ENCODE assay signal across 15 cellular contexts in the genomic region with DNA sequence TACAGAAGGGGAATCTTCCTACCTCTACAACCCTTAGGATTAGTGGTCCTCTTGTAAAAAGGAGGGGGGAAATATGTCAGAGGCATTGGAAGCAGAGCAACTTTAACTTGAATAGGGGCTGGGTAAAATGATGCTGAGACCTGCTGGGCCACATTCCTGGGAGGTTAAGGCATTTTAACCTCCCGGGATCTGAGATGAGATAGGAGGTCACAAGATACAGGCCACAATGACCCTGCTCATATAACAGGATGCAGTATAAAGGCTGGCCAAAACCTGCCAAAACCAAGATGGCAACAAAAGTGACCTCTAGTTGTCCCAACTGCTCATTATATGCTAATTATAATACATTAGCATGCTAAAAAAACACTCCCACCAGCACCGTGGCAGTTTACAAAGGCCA. TPM values are rescaled to one million over a fixed set of nuclear protein-coding genes. Genes with fewer than 3 reads are reported as not detected.
"Had no signal": no experiment of that assay in that cellular context is flagged by ENCODE, and none has a peak within 500 bp of the region (broad histone marks: within the 10 kb centered on the region; RNA-seq: fewer than 3 reads in every experiment).

No MANE protein-coding gene starts in this region.

- H3K36me3 Mint-ChIP-seq: activated naive CD4-positive, alpha-beta T cell treated with anti-CD3 and anti-CD28 coated beads, Interleukin-2, amount 50 U/mL, for 24 hours had no signal

- ATAC-seq: left colon had no signal

- H3K27ac ChIP-seq: ascending aorta, thyroid gland had no signal

- H3K27ac Mint-ChIP-seq: activated naive CD4-positive, alpha-beta T cell treated with anti-CD3 and anti-CD28 coated beads, Interleukin-2, amount 50 U/mL, for 24 hours; nephron had no signal

- H3K9me3 Mint-ChIP-seq: activated naive CD4-positive, alpha-beta T cell treated with anti-CD3 and anti-CD28 coated beads, Interleukin-2, amount 50 U/mL, for 24 hours had no signal

- H3K27me3 ChIP-seq: ascending aorta, thyroid gland had no signal

- H3K9me3 ChIP-seq: ascending aorta, thyroid gland had no signal

- H3K4me1 Mint-ChIP-seq: activated naive CD4-positive, alpha-beta T cell treated with anti-CD3 and anti-CD28 coated beads, Interleukin-2, amount 50 U/mL, for 24 hours; nephron had no signal

- H3K4me3 Mint-ChIP-seq: activated naive CD4-positive, alpha-beta T cell treated with anti-CD3 and anti-CD28 coated beads, Interleukin-2, amount 50 U/mL, for 24 hours; nephron had no signal

- H3K36me3 ChIP-seq: ascending aorta, thyroid gland had no signal

- H3K4me3 ChIP-seq: ascending aorta, lung, thyroid gland had no signal

- DNase-seq: activated CD4-positive, alpha-beta T cell treated with anti-CD3 and anti-CD28 coated beads, Interleukin-2, amount 50 U/mL, for 4 hours; activated gamma-delta T cell; cerebellar nuclear complex; cortex of kidney; effector CD4-positive, alpha-beta T cell; midbrain; stimulated activated CD4-positive, alpha-beta T cell treated with anti-CD3 and anti-CD28 coated beads, Interleukin-2, amount 100 ng/mL, for 24 hours; stimulated activated naive CD4-positive, alpha-beta T cell treated with Interleukin-2 at 50 U/mL for 16 hours had no signal

RNA-seq across cellular contexts. Expression of gene C1QTNF1, which starts 6.4 kb away (rescaled TPM):
- total RNA-seq: T-helper 2 cell treated with Interferon-gamma antibody and Interleukin-4, amounts not matched to agents 100 ng/mL and 5 ng/mL, for 36 hours had no signal
